Comparison of ENCODE assay signal across 30 cellular contexts in genomic region chr12:16453319-16453718, GRCh38.
"Had no signal": no experiment of that assay in that cellular context is flagged by ENCODE, and none has a peak within 500 bp of the region (broad histone marks: within the 10 kb centered on the region; RNA-seq: fewer than 3 reads in every experiment).

No MANE protein-coding gene starts in this region.

- H2AFZ ChIP-seq: parathyroid adenoma had no signal

- H3K9me3 ChIP-seq: neutrophil, psoas muscle, spleen, suprapubic skin, testis, tibial artery, transverse colon, upper lobe of left lung, vagina had no signal

- H3K4me2 ChIP-seq: smooth muscle cell had no signal

- ATAC-seq: naive thymus-derived CD8-positive, alpha-beta T cell; natural killer cell treated with Interleukin-12 subunit alpha and Interleukin-12 subunit beta and Interleukin-15 and Interleukin-18, amount 100 ng/mL, for 72 hours; psoas muscle; right cardiac atrium; sciatic nerve; stimulated activated memory B cell treated with anti-CD40 and anti-IgM and Interleukin-4, amounts not matched to agents 10 μg/mL and 1 μg/mL and 100 μg/mL, for 72 hours; stimulated activated naive CD8-positive, alpha-beta T cell treated with anti-CD3 and anti-CD28 coated beads, Interleukin-15, amount 100 ng/mL, for 72 hours; stimulated activated naive CD8-positive, alpha-beta T cell treated with anti-CD3 and anti-CD28 coated beads, Interleukin-15, Interleukin-2, amounts not matched to agents 100 U/mL and 50 U/mL, for 24 hours had no signal

- H3K27me3 ChIP-seq: neutrophil, spleen, suprapubic skin, testis, tibial artery, transverse colon, upper lobe of left lung, vagina had no signal

- H3K36me3 ChIP-seq: neutrophil, spleen, suprapubic skin, tibial artery, transverse colon, upper lobe of left lung, vagina had no signal

- H3K9ac ChIP-seq: parathyroid adenoma had no signal

- H3K4me1 ChIP-seq: parathyroid adenoma, psoas muscle, spleen, suprapubic skin, testis, tibial artery, transverse colon, upper lobe of left lung, vagina had no signal

- H3K27ac ChIP-seq: neutrophil, parathyroid adenoma, psoas muscle, skin epidermis, spleen, suprapubic skin, testis, tibial artery, transverse colon, upper lobe of left lung, vagina had no signal

- FAIRE-seq: urothelium cell line had no signal

- H3K4me3 ChIP-seq: psoas muscle, skin epidermis, smooth muscle cell, spleen, suprapubic skin, testis, tibial artery, transverse colon, upper lobe of left lung, vagina had no signal

- H3K79me2 ChIP-seq: parathyroid adenoma had no signal

- DNase-seq: naive thymus-derived CD8-positive, alpha-beta T cell; nephron progenitor cell; nucleus accumbens; posterior cingulate gyrus; psoas muscle; right cardiac atrium; spleen; stimulated activated CD4-positive, alpha-beta T cell treated with anti-CD3 and anti-CD28 coated beads, Interleukin-12 subunit alpha, Interleukin-12 subunit beta, amount 100 ng/mL, for 4 hours; stimulated activated CD4-positive, alpha-beta T cell treated with anti-CD3 and anti-CD28 coated beads, Interleukin-1b, Interleukin-23, amount 100 ng/mL, for 48 hours; stimulated activated CD4-positive, alpha-beta T cell treated with anti-CD3 and anti-CD28 coated beads, Interleukin-4, amount 100 ng/mL, for 1 hour; stimulated activated CD4-positive, alpha-beta T cell treated with anti-CD3 and anti-CD28 coated beads, Interleukin-4, amount 100 ng/mL, for 4 hours; stimulated activated CD8-positive, alpha-beta memory T cell treated with anti-CD3 and anti-CD28 coated beads, Interleukin-4, amount 100 ng/mL, for 48 hours; stimulated activated naive CD4-positive, alpha-beta T cell; stimulated activated naive CD8-positive, alpha-beta T cell treated with anti-CD3 and anti-CD28 coated beads, Interleukin-15, amount 100 ng/mL, for 72 hours; stimulated activated naive CD8-positive, alpha-beta T cell treated with anti-CD3 and anti-CD28 coated beads, Interleukin-15, Interleukin-2, amounts not matched to agents 100 U/mL and 50 U/mL, for 24 hours; substantia nigra; testis; tibial artery; transverse colon; upper lobe of left lung had no signal
